ENCODE assay signal across 1 cellular context in the genomic region with DNA sequence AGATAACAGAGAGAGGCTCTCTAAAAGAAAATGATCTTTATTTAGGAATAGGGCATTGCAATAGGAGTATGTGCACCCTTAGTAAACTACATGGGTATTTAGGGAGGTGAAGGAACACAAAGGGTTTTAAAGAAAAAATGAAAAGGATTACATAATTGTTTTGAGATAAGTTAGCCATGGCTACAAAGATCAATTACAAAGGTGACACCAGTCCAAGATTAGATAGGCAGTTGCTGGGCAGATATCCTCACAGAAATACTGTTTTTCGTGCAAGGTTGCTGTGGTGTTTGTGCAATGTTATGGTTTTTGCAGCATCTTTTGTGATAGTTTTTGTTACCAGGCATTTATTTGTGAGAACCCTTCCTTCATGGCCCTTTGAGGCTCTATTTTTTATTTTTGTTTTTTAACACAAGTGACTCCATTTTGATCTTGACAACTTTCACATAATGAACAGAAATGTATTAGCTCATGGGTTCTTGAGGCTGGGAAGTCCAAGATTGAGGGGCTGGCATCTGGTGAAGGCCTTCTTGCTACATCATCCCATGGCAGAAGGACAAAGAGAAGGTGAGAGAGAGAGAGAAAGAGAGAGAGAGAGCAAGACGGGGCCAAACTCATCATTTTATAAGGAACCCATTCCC.
A peak's percentile ranks its signal among the peaks of the same experiment; 100 is the strongest.
TF ChIP-seq lines count a peak whose summit lies in the region.

No MANE protein-coding gene starts in this region.

TF ChIP-seq in K562, 482 proteins besides CTCF, POLR2A, EP300 and RAD21 (continued from another document and continues in another):
- no peak for TF ChIP-seq MAFF (IDR thresholded peaks at IDR 0.05; ENCODE audit: low read length)
- no peak for TF ChIP-seq ADNP (tag; IDR thresholded peaks at IDR 0.05)
- no peak for TF ChIP-seq HDGF (IDR thresholded peaks at IDR 0.05)
- TF ChIP-seq ZNF232 (CRISPR knock-in tag; IDR thresholded peaks at IDR 0.05) = no peak
- no peak for TF ChIP-seq FOXJ3 (CRISPR knock-in tag; IDR thresholded peaks at IDR 0.05)
- TF ChIP-seq POLR2G (IDR thresholded peaks at IDR 0.05; ENCODE audit: low read depth, low read length) = no peak
- no peak for TF ChIP-seq HNRNPL (IDR thresholded peaks at IDR 0.05; ENCODE audit: low read depth, low read length)
- TF ChIP-seq, protein P1, sequence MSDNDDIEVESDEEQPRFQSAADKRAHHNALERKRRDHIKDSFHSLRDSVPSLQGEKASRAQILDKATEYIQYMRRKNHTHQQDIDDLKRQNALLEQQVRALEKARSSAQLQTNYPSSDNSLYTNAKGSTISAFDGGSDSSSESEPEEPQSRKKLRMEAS (CRISPR knock-in tag; IDR thresholded peaks at IDR 0.05) = no peak
- no peak for TF ChIP-seq ZNF766 (CRISPR knock-in tag; conservative IDR thresholded peaks at IDR 0.05)
- TF ChIP-seq COPS2 (conservative IDR thresholded peaks at IDR 0.05) = no peak
- no peak for TF ChIP-seq STAG1 (CRISPR knock-in tag; IDR thresholded peaks at IDR 0.05; ENCODE audit: borderline replicate concordance)
- TF ChIP-seq TCFL5 (CRISPR knock-in tag; conservative IDR thresholded peaks at IDR 0.05) = no peak
- TF ChIP-seq NEUROD1 (IDR thresholded peaks at IDR 0.05; ENCODE audit: borderline replicate concordance, low read depth, low read length, partially characterized antibody) = no peak
- no peak for TF ChIP-seq NFIC (IDR thresholded peaks at IDR 0.05)
- TF ChIP-seq PRMT5 (CRISPR knock-in tag; IDR thresholded peaks at IDR 0.05) = no peak
- TF ChIP-seq CBFA2T3 (IDR thresholded peaks at IDR 0.05) = no peak
- no peak for TF ChIP-seq RCOR1 (IDR thresholded peaks at IDR 0.05; ENCODE audit: borderline replicate concordance in 1 of 2, low read depth in 2 of 2, low read length in 2 of 2)
- TF ChIP-seq ZNF41 (CRISPR knock-in tag; conservative IDR thresholded peaks at IDR 0.05) = peak; percentile 32; the same call in 1 of the 2 replicates
- 0 out of 2 replicates have a peak, but pooled peaks have one; percentile 24 for TF ChIP-seq ZNF589 (CRISPR knock-in tag; IDR thresholded peaks at IDR 0.05; ENCODE audit: low read depth)
- TF ChIP-seq CREBBP (IDR thresholded peaks at IDR 0.05; ENCODE audit: low read depth, low read length) = no peak
- TF ChIP-seq, protein P2, sequence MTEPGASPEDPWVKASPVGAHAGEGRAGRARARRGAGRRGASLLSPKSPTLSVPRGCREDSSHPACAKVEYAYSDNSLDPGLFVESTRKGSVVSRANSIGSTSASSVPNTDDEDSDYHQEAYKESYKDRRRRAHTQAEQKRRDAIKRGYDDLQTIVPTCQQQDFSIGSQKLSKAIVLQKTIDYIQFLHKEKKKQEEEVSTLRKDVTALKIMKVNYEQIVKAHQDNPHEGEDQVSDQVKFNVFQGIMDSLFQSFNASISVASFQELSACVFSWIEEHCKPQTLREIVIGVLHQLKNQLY (CRISPR knock-in tag; conservative IDR thresholded peaks at IDR 0.05) = no peak
- TF ChIP-seq DPF2 (IDR thresholded peaks at IDR 0.05) = no peak
- no peak for TF ChIP-seq NONO (IDR thresholded peaks at IDR 0.05; ENCODE audit: low read depth in 2 of 2, low read length in 1 of 2)
- TF ChIP-seq, protein P3, sequence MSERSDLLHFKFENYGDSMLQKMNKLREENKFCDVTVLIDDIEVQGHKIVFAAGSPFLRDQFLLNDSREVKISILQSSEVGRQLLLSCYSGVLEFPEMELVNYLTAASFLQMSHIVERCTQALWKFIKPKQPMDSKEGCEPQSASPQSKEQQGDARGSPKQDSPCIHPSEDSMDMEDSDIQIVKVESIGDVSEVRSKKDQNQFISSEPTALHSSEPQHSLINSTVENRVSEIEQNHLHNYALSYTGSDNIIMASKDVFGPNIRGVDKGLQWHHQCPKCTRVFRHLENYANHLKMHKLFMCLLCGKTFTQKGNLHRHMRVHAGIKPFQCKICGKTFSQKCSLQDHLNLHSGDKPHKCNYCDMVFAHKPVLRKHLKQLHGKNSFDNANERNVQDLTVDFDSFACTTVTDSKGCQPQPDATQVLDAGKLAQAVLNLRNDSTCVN (CRISPR knock-in tag; IDR thresholded peaks at IDR 0.05) = no peak
- TF ChIP-seq XRCC5 (IDR thresholded peaks at IDR 0.05; ENCODE audit: low read depth, low read length) = no peak
- TF ChIP-seq, protein P4, sequence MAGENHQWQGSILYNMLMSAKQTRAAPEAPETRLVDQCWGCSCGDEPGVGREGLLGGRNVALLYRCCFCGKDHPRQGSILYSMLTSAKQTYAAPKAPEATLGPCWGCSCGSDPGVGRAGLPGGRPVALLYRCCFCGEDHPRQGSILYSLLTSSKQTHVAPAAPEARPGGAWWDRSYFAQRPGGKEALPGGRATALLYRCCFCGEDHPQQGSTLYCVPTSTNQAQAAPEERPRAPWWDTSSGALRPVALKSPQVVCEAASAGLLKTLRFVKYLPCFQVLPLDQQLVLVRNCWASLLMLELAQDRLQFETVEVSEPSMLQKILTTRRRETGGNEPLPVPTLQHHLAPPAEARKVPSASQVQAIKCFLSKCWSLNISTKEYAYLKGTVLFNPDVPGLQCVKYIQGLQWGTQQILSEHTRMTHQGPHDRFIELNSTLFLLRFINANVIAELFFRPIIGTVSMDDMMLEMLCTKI (IDR thresholded peaks at IDR 0.05; ENCODE audit: partially characterized antibody) = no peak
- TF ChIP-seq ZNF354B (CRISPR knock-in tag; IDR thresholded peaks at IDR 0.05) = no peak
- TF ChIP-seq SMC3 (conservative IDR thresholded peaks at IDR 0.05; ENCODE audit: insufficient read depth, low read depth, low read length) = no peak
- TF ChIP-seq NR2C1 (IDR thresholded peaks at IDR 0.05) = no peak
- peak; percentile 45; the same call in 1 of the 2 replicates for TF ChIP-seq NR2C1 (tag; IDR thresholded peaks at IDR 0.05)
- TF ChIP-seq SLC30A9 (CRISPR knock-in tag; IDR thresholded peaks at IDR 0.05) = no peak
- TF ChIP-seq CBX5 (IDR thresholded peaks at IDR 0.05; ENCODE audit: borderline replicate concordance, low read depth) = no peak
- TF ChIP-seq, protein P5, sequence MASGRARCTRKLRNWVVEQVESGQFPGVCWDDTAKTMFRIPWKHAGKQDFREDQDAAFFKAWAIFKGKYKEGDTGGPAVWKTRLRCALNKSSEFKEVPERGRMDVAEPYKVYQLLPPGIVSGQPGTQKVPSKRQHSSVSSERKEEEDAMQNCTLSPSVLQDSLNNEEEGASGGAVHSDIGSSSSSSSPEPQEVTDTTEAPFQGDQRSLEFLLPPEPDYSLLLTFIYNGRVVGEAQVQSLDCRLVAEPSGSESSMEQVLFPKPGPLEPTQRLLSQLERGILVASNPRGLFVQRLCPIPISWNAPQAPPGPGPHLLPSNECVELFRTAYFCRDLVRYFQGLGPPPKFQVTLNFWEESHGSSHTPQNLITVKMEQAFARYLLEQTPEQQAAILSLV (tag; IDR thresholded peaks at IDR 0.05) = no peak
- TF ChIP-seq, protein P6, sequence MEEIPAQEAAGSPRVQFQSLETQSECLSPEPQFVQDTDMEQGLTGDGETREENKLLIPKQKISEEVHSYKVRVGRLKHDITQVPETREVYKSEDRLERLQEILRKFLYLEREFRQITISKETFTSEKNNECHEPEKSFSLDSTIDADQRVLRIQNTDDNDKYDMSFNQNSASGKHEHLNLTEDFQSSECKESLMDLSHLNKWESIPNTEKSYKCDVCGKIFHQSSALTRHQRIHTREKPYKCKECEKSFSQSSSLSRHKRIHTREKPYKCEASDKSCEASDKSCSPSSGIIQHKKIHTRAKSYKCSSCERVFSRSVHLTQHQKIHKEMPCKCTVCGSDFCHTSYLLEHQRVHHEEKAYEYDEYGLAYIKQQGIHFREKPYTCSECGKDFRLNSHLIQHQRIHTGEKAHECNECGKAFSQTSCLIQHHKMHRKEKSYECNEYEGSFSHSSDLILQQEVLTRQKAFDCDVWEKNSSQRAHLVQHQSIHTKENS (CRISPR knock-in tag; IDR thresholded peaks at IDR 0.05) = no peak
- TF ChIP-seq CCAR2 (IDR thresholded peaks at IDR 0.05; ENCODE audit: low read depth, low read length) = no peak
- no peak for TF ChIP-seq KDM1A (IDR thresholded peaks at IDR 0.05)
- TF ChIP-seq HLTF (IDR thresholded peaks at IDR 0.05) = no peak
- no peak for TF ChIP-seq PHB (CRISPR knock-in tag; IDR thresholded peaks at IDR 0.05)
- TF ChIP-seq ZNF3 (CRISPR knock-in tag; IDR thresholded peaks at IDR 0.05) = no peak
- TF ChIP-seq, protein P7, sequence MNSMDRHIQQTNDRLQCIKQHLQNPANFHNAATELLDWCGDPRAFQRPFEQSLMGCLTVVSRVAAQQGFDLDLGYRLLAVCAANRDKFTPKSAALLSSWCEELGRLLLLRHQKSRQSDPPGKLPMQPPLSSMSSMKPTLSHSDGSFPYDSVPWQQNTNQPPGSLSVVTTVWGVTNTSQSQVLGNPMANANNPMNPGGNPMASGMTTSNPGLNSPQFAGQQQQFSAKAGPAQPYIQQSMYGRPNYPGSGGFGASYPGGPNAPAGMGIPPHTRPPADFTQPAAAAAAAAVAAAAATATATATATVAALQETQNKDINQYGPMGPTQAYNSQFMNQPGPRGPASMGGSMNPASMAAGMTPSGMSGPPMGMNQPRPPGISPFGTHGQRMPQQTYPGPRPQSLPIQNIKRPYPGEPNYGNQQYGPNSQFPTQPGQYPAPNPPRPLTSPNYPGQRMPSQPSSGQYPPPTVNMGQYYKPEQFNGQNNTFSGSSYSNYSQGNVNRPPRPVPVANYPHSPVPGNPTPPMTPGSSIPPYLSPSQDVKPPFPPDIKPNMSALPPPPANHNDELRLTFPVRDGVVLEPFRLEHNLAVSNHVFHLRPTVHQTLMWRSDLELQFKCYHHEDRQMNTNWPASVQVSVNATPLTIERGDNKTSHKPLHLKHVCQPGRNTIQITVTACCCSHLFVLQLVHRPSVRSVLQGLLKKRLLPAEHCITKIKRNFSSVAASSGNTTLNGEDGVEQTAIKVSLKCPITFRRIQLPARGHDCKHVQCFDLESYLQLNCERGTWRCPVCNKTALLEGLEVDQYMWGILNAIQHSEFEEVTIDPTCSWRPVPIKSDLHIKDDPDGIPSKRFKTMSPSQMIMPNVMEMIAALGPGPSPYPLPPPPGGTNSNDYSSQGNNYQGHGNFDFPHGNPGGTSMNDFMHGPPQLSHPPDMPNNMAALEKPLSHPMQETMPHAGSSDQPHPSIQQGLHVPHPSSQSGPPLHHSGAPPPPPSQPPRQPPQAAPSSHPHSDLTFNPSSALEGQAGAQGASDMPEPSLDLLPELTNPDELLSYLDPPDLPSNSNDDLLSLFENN (IDR thresholded peaks at IDR 0.05; ENCODE audit: low read depth in 2 of 2, low read length in 2 of 2) = no peak
- no peak for TF ChIP-seq TCF7 (IDR thresholded peaks at IDR 0.05; ENCODE audit: borderline replicate concordance)
- TF ChIP-seq MTF1 (CRISPR knock-in tag; IDR thresholded peaks at IDR 0.05; ENCODE audit: borderline replicate concordance) = no peak
- TF ChIP-seq, protein P8, sequence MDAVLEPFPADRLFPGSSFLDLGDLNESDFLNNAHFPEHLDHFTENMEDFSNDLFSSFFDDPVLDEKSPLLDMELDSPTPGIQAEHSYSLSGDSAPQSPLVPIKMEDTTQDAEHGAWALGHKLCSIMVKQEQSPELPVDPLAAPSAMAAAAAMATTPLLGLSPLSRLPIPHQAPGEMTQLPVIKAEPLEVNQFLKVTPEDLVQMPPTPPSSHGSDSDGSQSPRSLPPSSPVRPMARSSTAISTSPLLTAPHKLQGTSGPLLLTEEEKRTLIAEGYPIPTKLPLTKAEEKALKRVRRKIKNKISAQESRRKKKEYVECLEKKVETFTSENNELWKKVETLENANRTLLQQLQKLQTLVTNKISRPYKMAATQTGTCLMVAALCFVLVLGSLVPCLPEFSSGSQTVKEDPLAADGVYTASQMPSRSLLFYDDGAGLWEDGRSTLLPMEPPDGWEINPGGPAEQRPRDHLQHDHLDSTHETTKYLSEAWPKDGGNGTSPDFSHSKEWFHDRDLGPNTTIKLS (IDR thresholded peaks at IDR 0.05; ENCODE audit: borderline replicate concordance, low read depth) = no peak
- no peak for TF ChIP-seq PHF8 (IDR thresholded peaks at IDR 0.05; ENCODE audit: borderline replicate concordance, low read length)
- TF ChIP-seq, protein P9, sequence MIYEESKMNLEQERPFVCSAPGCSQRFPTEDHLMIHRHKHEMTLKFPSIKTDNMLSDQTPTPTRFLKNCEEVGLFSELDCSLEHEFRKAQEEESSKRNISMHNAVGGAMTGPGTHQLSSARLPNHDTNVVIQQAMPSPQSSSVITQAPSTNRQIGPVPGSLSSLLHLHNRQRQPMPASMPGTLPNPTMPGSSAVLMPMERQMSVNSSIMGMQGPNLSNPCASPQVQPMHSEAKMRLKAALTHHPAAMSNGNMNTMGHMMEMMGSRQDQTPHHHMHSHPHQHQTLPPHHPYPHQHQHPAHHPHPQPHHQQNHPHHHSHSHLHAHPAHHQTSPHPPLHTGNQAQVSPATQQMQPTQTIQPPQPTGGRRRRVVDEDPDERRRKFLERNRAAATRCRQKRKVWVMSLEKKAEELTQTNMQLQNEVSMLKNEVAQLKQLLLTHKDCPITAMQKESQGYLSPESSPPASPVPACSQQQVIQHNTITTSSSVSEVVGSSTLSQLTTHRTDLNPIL (CRISPR knock-in tag; IDR thresholded peaks at IDR 0.05) = no peak
- TF ChIP-seq FOS (IDR thresholded peaks at IDR 0.05; ENCODE audit: extremely low read depth, insufficient read length) = no peak
- no peak for TF ChIP-seq ZNF785 (CRISPR knock-in tag; IDR thresholded peaks at IDR 0.05)
- TF ChIP-seq, protein P10, sequence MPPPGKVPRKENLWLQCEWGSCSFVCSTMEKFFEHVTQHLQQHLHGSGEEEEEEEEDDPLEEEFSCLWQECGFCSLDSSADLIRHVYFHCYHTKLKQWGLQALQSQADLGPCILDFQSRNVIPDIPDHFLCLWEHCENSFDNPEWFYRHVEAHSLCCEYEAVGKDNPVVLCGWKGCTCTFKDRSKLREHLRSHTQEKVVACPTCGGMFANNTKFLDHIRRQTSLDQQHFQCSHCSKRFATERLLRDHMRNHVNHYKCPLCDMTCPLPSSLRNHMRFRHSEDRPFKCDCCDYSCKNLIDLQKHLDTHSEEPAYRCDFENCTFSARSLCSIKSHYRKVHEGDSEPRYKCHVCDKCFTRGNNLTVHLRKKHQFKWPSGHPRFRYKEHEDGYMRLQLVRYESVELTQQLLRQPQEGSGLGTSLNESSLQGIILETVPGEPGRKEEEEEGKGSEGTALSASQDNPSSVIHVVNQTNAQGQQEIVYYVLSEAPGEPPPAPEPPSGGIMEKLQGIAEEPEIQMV (tag; conservative IDR thresholded peaks at IDR 0.05; ENCODE audit: low read depth) = 0 out of 2 replicates have a peak, but pooled peaks have one; percentile 30
- TF ChIP-seq, protein P11, sequence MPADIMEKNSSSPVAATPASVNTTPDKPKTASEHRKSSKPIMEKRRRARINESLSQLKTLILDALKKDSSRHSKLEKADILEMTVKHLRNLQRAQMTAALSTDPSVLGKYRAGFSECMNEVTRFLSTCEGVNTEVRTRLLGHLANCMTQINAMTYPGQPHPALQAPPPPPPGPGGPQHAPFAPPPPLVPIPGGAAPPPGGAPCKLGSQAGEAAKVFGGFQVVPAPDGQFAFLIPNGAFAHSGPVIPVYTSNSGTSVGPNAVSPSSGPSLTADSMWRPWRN (IDR thresholded peaks at IDR 0.05; ENCODE audit: low read depth) = no peak
- TF ChIP-seq ZNF134 (CRISPR knock-in tag; conservative IDR thresholded peaks at IDR 0.05) = no peak
- TF ChIP-seq MEF2D (tag; conservative IDR thresholded peaks at IDR 0.05; ENCODE audit: low read depth) = 0 out of 2 replicates have a peak, but pooled peaks have one; percentile 47
- TF ChIP-seq MCM5 (IDR thresholded peaks at IDR 0.05; ENCODE audit: low read depth) = no peak
- no peak for TF ChIP-seq ZNF282 (CRISPR knock-in tag; IDR thresholded peaks at IDR 0.05)
- no peak for TF ChIP-seq NFATC3 (IDR thresholded peaks at IDR 0.05)
